32 cellular contexts compared by ENCODE assay signal in the genomic region with DNA sequence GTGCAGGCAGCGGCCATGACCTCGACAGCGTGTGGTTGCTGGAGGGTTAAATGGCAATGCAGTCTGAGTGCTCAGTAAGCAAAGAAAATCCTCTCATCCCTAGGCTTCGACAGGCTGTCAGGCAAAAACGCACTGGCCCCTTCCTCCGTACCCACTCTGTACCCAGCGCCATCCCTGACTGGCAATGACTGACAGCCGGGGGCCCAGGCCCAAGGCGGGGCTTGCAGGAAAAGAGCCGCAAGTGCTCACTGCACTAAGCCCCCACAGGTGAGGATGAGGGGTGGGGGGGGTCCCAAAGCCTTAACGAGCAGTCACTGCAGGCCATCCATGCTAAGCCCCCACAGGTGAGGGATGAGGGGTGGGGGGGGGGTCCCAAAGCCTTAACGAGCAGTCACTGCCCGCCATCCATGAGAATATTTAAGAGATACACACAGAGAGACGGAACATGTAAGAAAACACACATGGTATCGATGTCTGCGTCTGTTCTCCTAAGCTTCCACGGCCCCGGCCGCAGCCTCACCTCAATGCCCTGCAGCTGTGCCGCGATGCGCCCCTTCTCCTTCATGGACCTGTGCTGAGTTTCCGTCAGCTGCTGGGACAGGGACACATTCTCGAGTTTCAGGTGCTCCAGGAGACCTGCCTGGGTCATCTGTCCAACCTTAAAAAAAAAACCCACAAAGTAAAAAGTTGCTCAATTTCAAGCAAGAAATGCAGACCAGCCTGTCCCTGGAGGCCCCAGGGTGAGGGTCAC.
"Had no signal": no experiment of that assay in that cellular context is flagged by ENCODE, and none has a peak within 500 bp of the region (broad histone marks: within the 10 kb centered on the region; RNA-seq: fewer than 3 reads in every experiment).

No MANE protein-coding gene starts in this region.

- H3K27ac ChIP-seq: adrenal gland, body of pancreas, brain microvascular endothelial cell, breast epithelium, VCaP had no signal

- H3K27me3 ChIP-seq: adrenal gland, body of pancreas, brain microvascular endothelial cell, breast epithelium had no signal

- DNase-seq: activated B cell treated with CpG ODN at 0.5 μM for 24 hours; activated CD4-positive, alpha-beta memory T cell treated with anti-CD3 and anti-CD28 coated beads for 36 hours; activated CD4-positive, alpha-beta T cell treated with anti-CD3 and anti-CD28 coated beads for 4 hours; activated CD4-positive, alpha-beta T cell treated with anti-CD3 and anti-CD28 coated beads, Interleukin-2, amount 10 ng/mL, durations not matched to agents 24 days and 14 days; activated CD4-positive, alpha-beta T cell treated with anti-CD3 and anti-CD28 coated beads, Interleukin-2, amount 50 U/mL, for 1 hour; activated CD4-positive, alpha-beta T cell treated with anti-CD3 and anti-CD28 coated beads, Interleukin-2, amount 50 U/mL, for 4 hours; activated CD4-positive, CD25-positive, alpha-beta regulatory T cell treated with anti-CD3 and anti-CD28 coated beads, Interleukin-2, amount 50 U/mL, for 72 hours; activated CD8-positive, alpha-beta memory T cell treated with anti-CD3 and anti-CD28 coated beads, Interleukin-2, amount 50 U/mL, for 4 hours; activated CD8-positive, alpha-beta T cell treated with anti-CD3 and anti-CD28 coated beads for 36 hours; activated effector memory CD4-positive, alpha-beta T cell treated with anti-CD3 and anti-CD28 coated beads, Interleukin-2, amount 50 U/mL, for 16 hours; activated gamma-delta T cell treated with Interleukin-2 at 50 U/mL for 16 hours; activated naive CD4-positive, alpha-beta T cell; activated naive CD4-positive, alpha-beta T cell treated with anti-CD3 and anti-CD28 coated beads for 36 hours; activated naive CD4-positive, alpha-beta T cell treated with anti-CD3 and anti-CD28 coated beads, Interleukin-2, amount 50 U/mL, for 16 hours; activated naive CD8-positive, alpha-beta T cell treated with anti-CD3 and anti-CD28 coated beads for 36 hours; activated T-cell treated with anti-CD3 and anti-CD28 coated beads for 4 hours; activated T-cell treated with anti-CD3 and anti-CD28 coated beads, Interleukin-2, amount 50 U/mL, for 1 hour; activated T-cell treated with anti-CD3 and anti-CD28 coated beads, Interleukin-2, amount 50 U/mL, for 4 hours; activated T-cell treated with anti-CD3 and anti-CD28 coated beads, Interleukin-2, amount 50 U/mL, for 72 hours; adrenal gland; amniotic stem cell; aorta; body of pancreas; brain microvascular endothelial cell; central memory CD4-positive, alpha-beta T cell; T-helper 1 cell; T-helper 2 cell; T-helper 9 cell had no signal

- H3K9me3 ChIP-seq: adrenal gland, body of pancreas, breast epithelium had no signal

- H3K4me1 ChIP-seq: adrenal gland, body of pancreas, breast epithelium had no signal

- H3K4me3 ChIP-seq: adrenal gland, body of pancreas, breast epithelium had no signal

- ATAC-seq: activated CD8-positive, alpha-beta T cell treated with anti-CD3 and anti-CD28 coated beads for 36 hours; activated naive CD4-positive, alpha-beta T cell treated with anti-CD3 and anti-CD28 coated beads, Interleukin-2, amount 50 U/mL, for 72 hours; activated T-cell treated with anti-CD3 and anti-CD28 coated beads, Interleukin-2, amount 50 U/mL, for 4 hours; activated T-cell treated with anti-CD3 and anti-CD28 coated beads, Interleukin-2, amount 50 U/mL, for 72 hours; activated T-helper 17 cell treated with anti-CD3 and anti-CD28 coated beads, Interleukin-2, amount 50 U/mL, for 72 hours; body of pancreas had no signal
